Comparison of ENCODE assay signal across 33 cellular contexts in genomic region chr9:97858826-97859225, GRCh38. TPM values are rescaled to one million over a fixed set of nuclear protein-coding genes. Genes with fewer than 3 reads are reported as not detected.
"Had no signal": no experiment of that assay in that cellular context is flagged by ENCODE, and none has a peak within 500 bp of the region (broad histone marks: within the 10 kb centered on the region; RNA-seq: fewer than 3 reads in every experiment).

No MANE protein-coding gene starts in this region.

- H3K4me3 ChIP-seq: hepatocyte, lower lobe of right lung, ovary, right atrium auricular region, right lobe of liver, transverse colon, upper lobe of left lung, vagina had no signal

- H3K9me3 Mint-ChIP-seq: nephron; neural crest cell; stimulated activated memory B cell treated with anti-CD40 and anti-IgM and Interleukin-4, amounts not matched to agents 10 μg/mL and 1 μg/mL and 100 μg/mL, for 72 hours; stimulated activated naive CD8-positive, alpha-beta T cell treated with anti-CD3 and anti-CD28 coated beads, Interleukin-15, amount 100 ng/mL, for 72 hours had no signal

- H3K27ac ChIP-seq: hepatocyte, lower lobe of right lung, ovary, right atrium auricular region, right lobe of liver, transverse colon, upper lobe of left lung, vagina had no signal

- H3K27me3 ChIP-seq: ovary had no signal

- H3K27ac Mint-ChIP-seq: naive thymus-derived CD8-positive, alpha-beta T cell; nephron; progenitor cell of endocrine pancreas; stimulated activated memory B cell treated with anti-CD40 and anti-IgM and Interleukin-4, amounts not matched to agents 10 μg/mL and 1 μg/mL and 100 μg/mL, for 72 hours; stimulated activated naive CD8-positive, alpha-beta T cell treated with anti-CD3 and anti-CD28 coated beads, Interleukin-15, amount 100 ng/mL, for 72 hours had no signal

- H3K4me1 ChIP-seq: lower lobe of right lung had no signal

- DNase-seq: kidney glomerular epithelial cell; left cardiac atrium; lower lobe of right lung; mammary epithelial cell; mesenchymal stem cell; naive thymus-derived CD8-positive, alpha-beta T cell; nucleus accumbens; ovary; right lobe of liver; stimulated activated CD4-positive, alpha-beta T cell treated with anti-CD3 and anti-CD28 coated beads, Interleukin-1b, Interleukin-23, amount 100 ng/mL, for 48 hours; stimulated activated CD4-positive, alpha-beta T cell treated with anti-CD3 and anti-CD28 coated beads, Interleukin-2, amount 100 ng/mL, for 48 hours; stimulated activated CD4-positive, alpha-beta T cell treated with anti-CD3 and anti-CD28 coated beads, Interleukin-4, amount 100 ng/mL, for 4 hours; stimulated activated CD8-positive, alpha-beta memory T cell treated with anti-CD3 and anti-CD28 coated beads, Interleukin-4, amount 100 ng/mL, for 48 hours; stimulated activated naive CD4-positive, alpha-beta T cell treated with Interleukin-2 at 50 U/mL for 16 hours; stimulated activated naive CD8-positive, alpha-beta T cell treated with anti-CD3 and anti-CD28 coated beads, Interleukin-15, amount 100 ng/mL, for 72 hours; substantia nigra; transverse colon had no signal

- H3K79me2 ChIP-seq: hepatocyte had no signal

- ATAC-seq: left cardiac atrium; left lobe of liver; lower lobe of right lung; naive thymus-derived CD8-positive, alpha-beta T cell; right lobe of liver; stimulated activated memory B cell treated with anti-CD40 and anti-IgM and Interleukin-4, amounts not matched to agents 10 μg/mL and 1 μg/mL and 100 μg/mL, for 72 hours; stimulated activated naive CD8-positive, alpha-beta T cell treated with anti-CD3 and anti-CD28 coated beads, Interleukin-15, amount 100 ng/mL, for 72 hours had no signal

- H3K36me3 Mint-ChIP-seq: stimulated activated memory B cell treated with anti-CD40 and anti-IgM and Interleukin-4, amounts not matched to agents 10 μg/mL and 1 μg/mL and 100 μg/mL, for 72 hours had no signal

- H3K9me3 ChIP-seq: lower lobe of right lung, right atrium auricular region, right lobe of liver, transverse colon, upper lobe of left lung, vagina had no signal

- H3K36me3 ChIP-seq: lower lobe of right lung, ovary, right atrium auricular region, right lobe of liver, transverse colon, upper lobe of left lung, vagina had no signal

- H3K4me3 Mint-ChIP-seq: nephron; neural crest cell; stimulated activated memory B cell treated with anti-CD40 and anti-IgM and Interleukin-4, amounts not matched to agents 10 μg/mL and 1 μg/mL and 100 μg/mL, for 72 hours had no signal

RNA-seq across cellular contexts. Expression of gene FOXE1, which starts 5.8 kb away (rescaled TPM):
- total RNA-seq: left cardiac atrium; left lobe of liver; liver; lower lobe of right lung; mucosa of gallbladder; naive thymus-derived CD8-positive, alpha-beta T cell; neural crest cell; ovary; pulmonary artery endothelial cell; right atrium auricular region; right lobe of liver; skeletal muscle tissue; smooth muscle cell; temporal lobe; transverse colon; urinary bladder had no signal
- polyA plus RNA-seq: liver; naive thymus-derived CD8-positive, alpha-beta T cell; ovary; smooth muscle cell; urinary bladder had no signal
